ENCODE assay signal across 8 cellular contexts in genomic region chr4:1870328-1870577, GRCh38. TPM values are rescaled to one million over a fixed set of nuclear protein-coding genes. Genes with fewer than 3 reads are reported as not detected.
DNase-seq lines count a peak whose midpoint lies in the region; ATAC-seq and TF ChIP-seq lines count a peak whose summit lies in the region.

No MANE protein-coding gene starts in this region.

- H4K20me1 ChIP-seq in fibroblast of lung (ENCODE audit: control insufficient read depth, extremely low read depth, insufficient read depth, low read length) = no peaks in the 10 kb centered on the region

- POLR2A ChIA-PET in CD8-positive, alpha-beta T cell (lab: Charles Lee) = interaction anchor here (1.1 to 1.9 kb wide), 5 partner anchors 9 to 147 kb away, joined by 3 to 32 read pairs (median 5); partner anchors contain the start of gene LETM1
- POLR2A ChIA-PET in naive thymus-derived CD8-positive, alpha-beta T cell (lab: Charles Lee) = interaction anchor here (0.5 to 2.3 kb wide), 13 partner anchors 9 to 1093 kb away, joined by 3 to 57 read pairs (median 5); partner anchors contain the start of genes CTBP1, GRK4, LETM1 and NELFA

- peak overlapping the region; percentile 90 for H3K9ac ChIP-seq in fibroblast of lung (ENCODE audit: insufficient read depth, low read length)

- H3K79me2 ChIP-seq in fibroblast of lung (ENCODE audit: control insufficient read depth, insufficient read depth, low read length) = peaks cover 34% of the 10 kb centered on the region

- DNase-seq in CD8-positive, alpha-beta T cell = peak; percentile 74 to 89 (median 84)
- DNase-seq in HuH-7.5 (ENCODE audit: low spot score) = peak; percentile 87
- peak; percentile 88 for DNase-seq in OCI-M1 (lab: John Stamatoyannopoulos, UW)
- DNase-seq in activated T-helper 1 cell treated with Interleukin-2 at 50 U/mL for 16 hours (ENCODE audit: low read depth) = peak; percentile 79
- DNase-seq in fibroblast of lung (ENCODE audit: low read depth in 2 of 2) = peak; percentile 69 to 80
- DNase-seq in naive thymus-derived CD8-positive, alpha-beta T cell = peak; percentile 77 to 91 (median 86)
- DNase-seq in stimulated activated naive CD4-positive, alpha-beta T cell (lab: John Stamatoyannopoulos, UW) = peak in 4 of 6 experiments; percentile 76 to 88 (median 82)

- ATAC-seq in CD8-positive, alpha-beta T cell = peak; percentile 70
- peak; percentile 48 for ATAC-seq in GM21526 (IDR thresholded peaks at IDR 0.05; ENCODE audit: low FRiP score, unreplicated experiment)
- ATAC-seq in naive thymus-derived CD8-positive, alpha-beta T cell = peak; percentile 78

- peaks cover 31% of the 10 kb centered on the region for H3K4me1 Mint-ChIP-seq in CD8-positive, alpha-beta T cell (ENCODE audit: low read depth)
- peaks cover 9 to 35% (median 34%) of the 10 kb centered on the region in 4 donors for H3K4me1 Mint-ChIP-seq in naive thymus-derived CD8-positive, alpha-beta T cell

- peak overlapping the region; percentile 98 for H3K27ac ChIP-seq in CD8-positive, alpha-beta T cell (ENCODE audit: low read depth, low read length)
- H3K27ac ChIP-seq in fibroblast of lung (ENCODE audit: insufficient read depth, low read length) = peak overlapping the region; percentile 90

- peak overlapping the region; percentile 78 for H3K4me3 Mint-ChIP-seq in CD8-positive, alpha-beta T cell
- peak overlapping the region; percentile 74 to 90 (median 84) for H3K4me3 Mint-ChIP-seq in naive thymus-derived CD8-positive, alpha-beta T cell

- CTCF ChIA-PET in CD8-positive, alpha-beta T cell (lab: Charles Lee) = no interaction called here

- no peaks in the 10 kb centered on the region for H3K27me3 Mint-ChIP-seq in CD8-positive, alpha-beta T cell (ENCODE audit: low read depth)
- peaks cover 0 to 3% (median 0%) of the 10 kb centered on the region in 5 donors for H3K27me3 Mint-ChIP-seq in naive thymus-derived CD8-positive, alpha-beta T cell

- H3K36me3 Mint-ChIP-seq in CD8-positive, alpha-beta T cell = peaks cover 2% of the 10 kb centered on the region
- H3K36me3 Mint-ChIP-seq in naive thymus-derived CD8-positive, alpha-beta T cell = no peaks in the 10 kb centered on the region

- H3K27me3 ChIP-seq in CD8-positive, alpha-beta T cell (ENCODE audit: insufficient read depth, low read length) = no peaks in the 10 kb centered on the region
- no peaks in the 10 kb centered on the region for H3K27me3 ChIP-seq in fibroblast of lung (ENCODE audit: control insufficient read depth, insufficient read depth, low read length)

- no peaks in the 10 kb centered on the region for H3K9me3 Mint-ChIP-seq in CD8-positive, alpha-beta T cell
- H3K9me3 Mint-ChIP-seq in naive thymus-derived CD8-positive, alpha-beta T cell = no peaks in the 10 kb centered on the region

- no peak for TF ChIP-seq CTCF in CD8-positive, alpha-beta T cell (IDR thresholded peaks at IDR 0.05)
- no peak for TF ChIP-seq CTCF in fibroblast of lung (conservative IDR thresholded peaks at IDR 0.05 in 1 of 2, IDR thresholded peaks at IDR 0.05 in 1 of 2; ENCODE audit: low read depth in 1 of 2, low read length in 2 of 2)

- peak overlapping the region; percentile 73 for H3K4me2 ChIP-seq in fibroblast of lung (ENCODE audit: extremely low read depth, insufficient read depth, low read length)

- peak overlapping the region; percentile 98 for H3K4me3 ChIP-seq in CD8-positive, alpha-beta T cell (ENCODE audit: low read depth, low read length)
- H3K4me3 ChIP-seq in fibroblast of lung (replicated peaks in 1 of 4; ENCODE audit: control extremely low read depth in 1 of 4, insufficient read depth in 1 of 4, low read depth in 3 of 4, low read length in 4 of 4) = peak overlapping the region; percentile 52 to 82 (median 58)

- no peaks in the 10 kb centered on the region for H3K36me3 ChIP-seq in CD8-positive, alpha-beta T cell (ENCODE audit: insufficient read depth, low read length)
- no peaks in the 10 kb centered on the region for H3K36me3 ChIP-seq in fibroblast of lung (ENCODE audit: control insufficient read depth, insufficient read depth, low read length)

- H2AFZ ChIP-seq in fibroblast of lung (ENCODE audit: low read length) = peak overlapping the region; percentile 68

- peaks cover 21% of the 10 kb centered on the region for H3K4me1 ChIP-seq in CD8-positive, alpha-beta T cell (ENCODE audit: insufficient read depth, low read length)
- peaks cover 5% of the 10 kb centered on the region for H3K4me1 ChIP-seq in fibroblast of lung (ENCODE audit: control insufficient read depth, extremely low read depth, insufficient read depth, low read length)

- H3K9me3 ChIP-seq in CD8-positive, alpha-beta T cell (ENCODE audit: low read length) = no peaks in the 10 kb centered on the region
- no peaks in the 10 kb centered on the region for H3K9me3 ChIP-seq in fibroblast of lung (ENCODE audit: control insufficient read depth, insufficient read depth, low read depth, low read length)

- H3K27ac Mint-ChIP-seq in CD8-positive, alpha-beta T cell = peak overlapping the region; percentile 89
- peak overlapping the region; percentile 25 to 98 (median 93) for H3K27ac Mint-ChIP-seq in naive thymus-derived CD8-positive, alpha-beta T cell

- intact Hi-C loops in CD8-positive, alpha-beta T cell (cut with DNase I, micrococcal nuclease) = loop anchor here (1.0 to 5.0 kb wide), 11 partner anchors 8 to 622 kb away; partner anchors contain the start of genes LETM1 (in 2 of the 2), NELFA (in 2 of the 2), CFAP99 (in 1 of the 2) and CTBP1 (in 1 of the 2)

RNA-seq across cellular contexts. Expression of gene NSD2, which starts 0.9 kb away (rescaled TPM):
- 10 to 100 TPM; 27.3 to 32.5 TPM for total RNA-seq in CD8-positive, alpha-beta T cell
- 43.7 and 68.4 TPM in 2 replicates for total RNA-seq in fibroblast of lung
- polyA plus RNA-seq in fibroblast of lung = 26.6 and 53.5 TPM in 2 replicates
- 27.8 and 55.0 TPM in 2 replicates for polyA plus RNA-seq in fibroblast of lung (2012)
- 30.4 and 87.4 TPM in 2 replicates for polyA minus RNA-seq in fibroblast of lung (ENCODE audit: low replicate concordance)
- 10 to 100 TPM; 33.3 to 37.4 TPM for total RNA-seq in naive thymus-derived CD8-positive, alpha-beta T cell
- polyA plus RNA-seq in naive thymus-derived CD8-positive, alpha-beta T cell = 1 to 10 TPM; 3.8 to 5.4 (median 3.9) TPM

RNA-seq across cellular contexts. Expression of gene LETM1, which starts 14.3 kb away (rescaled TPM):
- total RNA-seq in CD8-positive, alpha-beta T cell = 10 to 100 TPM; 22.7 to 25.9 TPM
- total RNA-seq in fibroblast of lung = 70.4 TPM in 2 replicates
- polyA plus RNA-seq in fibroblast of lung = 15.8 and 23.6 TPM in 2 replicates
- 22.7 and 30.5 TPM in 2 replicates for polyA plus RNA-seq in fibroblast of lung (2012)
- polyA minus RNA-seq in fibroblast of lung (ENCODE audit: low replicate concordance) = 52.0 and 52.7 TPM in 2 replicates
- total RNA-seq in naive thymus-derived CD8-positive, alpha-beta T cell = 10 to 100 TPM; 39.5 to 41.9 TPM
- 10 to 100 TPM; 10.8 to 12.9 (median 11.1) TPM for polyA plus RNA-seq in naive thymus-derived CD8-positive, alpha-beta T cell

Comparison
In these comparisons a context has a peak if more than half of its experiments do, and no peak if none do; other contexts are left out.
1. Peak in every context shown above with its lines: DNase-seq, ATAC-seq, H3K4me3 ChIP-seq and H3K27ac ChIP-seq.